Comparison of ENCODE assay signal across 9 cellular contexts in genomic region chr1:222898191-222898527, GRCh38.
DNase-seq lines count a peak whose midpoint lies in the region; ATAC-seq and TF ChIP-seq lines count a peak whose summit lies in the region.
"Had no signal": no experiment of that assay in that cellular context is flagged by ENCODE, and none has a peak within 500 bp of the region (broad histone marks: within the 10 kb centered on the region; RNA-seq: fewer than 3 reads in every experiment).

No MANE protein-coding gene starts in this region.

- no peaks in the 10 kb centered on the region for H3K9me3 ChIP-seq in HEK293 (ENCODE audit: control insufficient read depth, insufficient read depth, low read depth, low read length)
- no peaks in the 10 kb centered on the region for H3K9me3 ChIP-seq in gastrocnemius medialis
- H3K9me3 ChIP-seq in mucosa of descending colon = no peaks in the 10 kb centered on the region

- CTCF ChIA-PET in HEK293 (lab: Yijun Ruan, JAX) = no interaction called here

- ATAC-seq in gastrocnemius medialis (no peak), mucosa of descending colon (no peak)

- H3K27ac ChIP-seq in HEK293 (ENCODE audit: extremely low read depth, low read depth, low read length) = no peak overlapping the region
- peak overlapping the region in 3 of 4 donors; percentile 2 to 47 (median 32) for H3K27ac ChIP-seq in gastrocnemius medialis

- intact Hi-C loops in gastrocnemius medialis (cut with DNase I; ENCODE audit: low total_unique reads) (no loop called here), mucosa of descending colon (cut with DNase I, micrococcal nuclease) (no loop called here)

- H3K4me1 ChIP-seq in HEK293 (ENCODE audit: control insufficient read depth, insufficient read depth, low read length) (peaks cover 8% of the 10 kb centered on the region), gastrocnemius medialis (peaks cover 7 to 13% of the 10 kb centered on the region in 2 donors), mucosa of descending colon (ENCODE audit: low read depth) (peaks cover 4% of the 10 kb centered on the region)

- in situ Hi-C loops in gastrocnemius medialis (cut with MboI; ENCODE audit: low sequenced_read_pairs in 4 of 4) = no loop called here

- POLR2A ChIA-PET in HEK293 (lab: Yijun Ruan, JAX) = no interaction called here

- H3K27me3 ChIP-seq in gastrocnemius medialis = no peaks in the 10 kb centered on the region

- TF ChIP-seq CTCF in HEK293 (tag by site-specific recombination; IDR thresholded peaks at IDR 0.05) = no peak
- no peak for TF ChIP-seq CTCF in fibroblast of pulmonary artery (IDR thresholded peaks at IDR 0.05; ENCODE audit: low read length, missing control alignments)
- no peak for TF ChIP-seq CTCF in gastrocnemius medialis (IDR thresholded peaks at IDR 0.05 in 4 of 5, conservative IDR thresholded peaks at IDR 0.05 in 1 of 5)
- no peak for TF ChIP-seq CTCF in mucosa of descending colon (IDR thresholded peaks at IDR 0.05)

- H3K36me3 ChIP-seq in HEK293 (ENCODE audit: control insufficient read depth in 2 of 2, insufficient read depth in 1 of 2, low read length in 2 of 2) = no peaks in the 10 kb centered on the region
- no peaks in the 10 kb centered on the region for H3K36me3 ChIP-seq in gastrocnemius medialis
- no peaks in the 10 kb centered on the region for H3K36me3 ChIP-seq in mucosa of descending colon (ENCODE audit: low read depth)

- peak; percentile 11 for DNase-seq in SK-N-DZ (ENCODE audit: low spot score)
- DNase-seq in fibroblast of pulmonary artery (ENCODE audit: low read depth) = peak; percentile 31
- no peak for DNase-seq in gastrocnemius medialis
- no peak for DNase-seq in mucosa of descending colon
- no peak for DNase-seq in stimulated activated naive CD4-positive, alpha-beta T cell treated with Interleukin-2 at 50 U/mL for 16 hours (lab: John Stamatoyannopoulos, UW)
- no peak for DNase-seq in GOT3 (lab: John Stamatoyannopoulos, UW)
- DNase-seq: NCI-H510A, nucleus accumbens had no signal

- H3K4me3 ChIP-seq in HEK293 (ENCODE audit: low read depth, low read length) (no peak overlapping the region), fibroblast of pulmonary artery (replicated peaks; ENCODE audit: low read depth, low read length) (peak overlapping the region; percentile 54), gastrocnemius medialis (peak overlapping the region; percentile 11 to 45 (median 34)), mucosa of descending colon (no peak overlapping the region)

- TF ChIP-seq POLR2A in gastrocnemius medialis (IDR thresholded peaks at IDR 0.05) = no peak

TF ChIP-seq in HEK293, 187 proteins besides CTCF, POLR2A, EP300 and RAD21:
- TF ChIP-seq ZNF155 (tag by site-specific recombination; IDR thresholded peaks at IDR 0.05) = no peak
- TF ChIP-seq ZNF707 (tag by site-specific recombination; IDR thresholded peaks at IDR 0.05) = no peak
- TF ChIP-seq ZNF623 (tag by site-specific recombination; IDR thresholded peaks at IDR 0.05) = no peak
- no peak for TF ChIP-seq ZNF704 (tag by site-specific recombination; IDR thresholded peaks at IDR 0.05)
- peak; percentile 22; the same call in 1 of the 2 replicates for TF ChIP-seq ZNF335 (tag by site-specific recombination; conservative IDR thresholded peaks at IDR 0.05)
- peak; percentile 58 for TF ChIP-seq ZBTB6 (tag by site-specific recombination; IDR thresholded peaks at IDR 0.05)
- TF ChIP-seq ZXDB (tag by site-specific recombination; IDR thresholded peaks at IDR 0.05) = no peak
- TF ChIP-seq ZNF140 (tag by site-specific recombination; IDR thresholded peaks at IDR 0.05) = no peak
- TF ChIP-seq PRDM10 (tag by site-specific recombination; IDR thresholded peaks at IDR 0.05) = no peak

Comparison
In these comparisons a context has a peak if more than half of its experiments do, and no peak if none do; other contexts are left out.
1. H3K4me3 ChIP-seq: peak in fibroblast of pulmonary artery (single experiment) and gastrocnemius medialis (4 of 4); none in HEK293 (single experiment) and mucosa of descending colon (single experiment).
2. DNase-seq: peak in SK-N-DZ (single experiment) and fibroblast of pulmonary artery (single experiment); none in gastrocnemius medialis (0 of 2), mucosa of descending colon (0 of 3), stimulated activated naive CD4-positive, alpha-beta T cell treated with Interleukin-2 at 50 U/mL for 16 hours (single experiment) and GOT3 (single experiment).